ENCODE assay signal across 32 cellular contexts in genomic region chr11:94975599-94975998, GRCh38. TPM values are rescaled to one million over a fixed set of nuclear protein-coding genes. Genes with fewer than 3 reads are reported as not detected.
"Had no signal": no experiment of that assay in that cellular context is flagged by ENCODE, and none has a peak within 500 bp of the region (broad histone marks: within the 10 kb centered on the region; RNA-seq: fewer than 3 reads in every experiment).

No MANE protein-coding gene starts in this region.

- DNase-seq: activated CD4-positive, alpha-beta T cell treated with anti-CD3 and anti-CD28 coated beads for 4 hours; activated CD8-positive, alpha-beta T cell treated with anti-CD3 and anti-CD28 coated beads, Interleukin-2, amount 10 ng/mL, durations not matched to agents 7 days and 5 days; activated gamma-delta T cell treated with Interleukin-2 at 50 U/mL for 16 hours; activated naive CD4-positive, alpha-beta T cell treated with anti-CD3 and anti-CD28 coated beads, Interleukin-2, amount 10 ng/mL, durations not matched to agents 7 days and 5 days; activated naive CD8-positive, alpha-beta T cell treated with anti-CD3 and anti-CD28 coated beads, Interleukin-2, amount 10 ng/mL, durations not matched to agents 7 days and 5 days; activated T-cell treated with anti-CD3 and anti-CD28 coated beads, Interleukin-2, amount 50 U/mL, for 48 hours; aorta; body of pancreas; central memory CD4-positive, alpha-beta T cell; MV-4-11; NCI-H1092 treated with DMSO at 0.1 percent for 48 hours; NCI-H1417 treated with DMSO at 0.1 percent for 48 hours; NCI-H1694; NCI-H2029; NCI-H2107; NCI-H2171 treated with DMSO at 0.1 percent for 48 hours; NCI-H226; NCI-H526; NCI-H774; SIG-M5; T-helper 1 cell; WERI-Rb-1 had no signal

- H3K27ac ChIP-seq: body of pancreas, SK-N-MC, WERI-Rb-1 had no signal

- H3K4me3 ChIP-seq: body of pancreas, SK-N-MC had no signal

- H3K27ac Mint-ChIP-seq: activated CD8-positive, alpha-beta T cell treated with anti-CD3 and anti-CD28 coated beads, Interleukin-2, amount 10 ng/mL, durations not matched to agents 7 days and 5 days; activated naive CD4-positive, alpha-beta T cell treated with anti-CD3 and anti-CD28 coated beads, Interleukin-2, amount 10 ng/mL, durations not matched to agents 7 days and 5 days; activated naive CD8-positive, alpha-beta T cell treated with anti-CD3 and anti-CD28 coated beads, Interleukin-2, amount 10 ng/mL, durations not matched to agents 7 days and 5 days; activated T-helper 2 cell treated with anti-CD3 and anti-CD28 coated beads, Interferon-gamma antibody, Interleukin-2, Interleukin-4, amounts not matched to agents 10 μg/mL and 5 μg/mL and 100 μg/mL, durations not matched to agents 14 hours and 24 hours and 36 hours had no signal

- FAIRE-seq: bronchial epithelial cell had no signal

- H3K27me3 Mint-ChIP-seq: activated naive CD4-positive, alpha-beta T cell treated with anti-CD3 and anti-CD28 coated beads, Interleukin-2, amount 10 ng/mL, durations not matched to agents 7 days and 5 days; activated naive CD8-positive, alpha-beta T cell treated with anti-CD3 and anti-CD28 coated beads, Interleukin-2, amount 10 ng/mL, durations not matched to agents 7 days and 5 days had no signal

- ATAC-seq: activated CD4-positive, CD25-positive, alpha-beta regulatory T cell treated with anti-CD3 and anti-CD28 coated beads, Interleukin-2, amount 50 U/mL, for 24 hours; activated CD8-positive, alpha-beta T cell treated with anti-CD3 and anti-CD28 coated beads, Interleukin-2, amount 10 ng/mL, durations not matched to agents 7 days and 5 days; body of pancreas had no signal

- H3K9me3 Mint-ChIP-seq: activated naive CD4-positive, alpha-beta T cell treated with anti-CD3 and anti-CD28 coated beads, Interleukin-2, amount 10 ng/mL, durations not matched to agents 7 days and 5 days; activated naive CD8-positive, alpha-beta T cell treated with anti-CD3 and anti-CD28 coated beads, Interleukin-2, amount 10 ng/mL, durations not matched to agents 7 days and 5 days had no signal

- H3K9me3 ChIP-seq: body of pancreas had no signal

- H3K27me3 ChIP-seq: body of pancreas had no signal

RNA-seq across cellular contexts. Expression of gene KDM4E, which starts 49.5 kb away (rescaled TPM):
- total RNA-seq: activated CD8-positive, alpha-beta T cell treated with anti-CD3 and anti-CD28 coated beads, Interleukin-2, amount 10 ng/mL, durations not matched to agents 7 days and 5 days; activated naive CD8-positive, alpha-beta T cell treated with anti-CD3 and anti-CD28 coated beads, Interleukin-2, amount 10 ng/mL, durations not matched to agents 7 days and 5 days; activated T-helper 2 cell treated with anti-CD3 and anti-CD28 coated beads, Interferon-gamma antibody, Interleukin-2, Interleukin-4, amounts not matched to agents 10 μg/mL and 5 μg/mL and 100 μg/mL, durations not matched to agents 14 hours and 24 hours and 36 hours; aorta; body of pancreas; bronchial epithelial cell; LHCN-M2; M059J; NCI-H460; OCI-LY7; RPMI7951; T-helper 2 cell treated with Interferon-gamma antibody and Interleukin-4, amounts not matched to agents 100 ng/mL and 5 ng/mL, for 36 hours had no signal
- polyA plus RNA-seq: aorta had no signal
